ENCODE assay signal across 8 cellular contexts in the genomic region with DNA sequence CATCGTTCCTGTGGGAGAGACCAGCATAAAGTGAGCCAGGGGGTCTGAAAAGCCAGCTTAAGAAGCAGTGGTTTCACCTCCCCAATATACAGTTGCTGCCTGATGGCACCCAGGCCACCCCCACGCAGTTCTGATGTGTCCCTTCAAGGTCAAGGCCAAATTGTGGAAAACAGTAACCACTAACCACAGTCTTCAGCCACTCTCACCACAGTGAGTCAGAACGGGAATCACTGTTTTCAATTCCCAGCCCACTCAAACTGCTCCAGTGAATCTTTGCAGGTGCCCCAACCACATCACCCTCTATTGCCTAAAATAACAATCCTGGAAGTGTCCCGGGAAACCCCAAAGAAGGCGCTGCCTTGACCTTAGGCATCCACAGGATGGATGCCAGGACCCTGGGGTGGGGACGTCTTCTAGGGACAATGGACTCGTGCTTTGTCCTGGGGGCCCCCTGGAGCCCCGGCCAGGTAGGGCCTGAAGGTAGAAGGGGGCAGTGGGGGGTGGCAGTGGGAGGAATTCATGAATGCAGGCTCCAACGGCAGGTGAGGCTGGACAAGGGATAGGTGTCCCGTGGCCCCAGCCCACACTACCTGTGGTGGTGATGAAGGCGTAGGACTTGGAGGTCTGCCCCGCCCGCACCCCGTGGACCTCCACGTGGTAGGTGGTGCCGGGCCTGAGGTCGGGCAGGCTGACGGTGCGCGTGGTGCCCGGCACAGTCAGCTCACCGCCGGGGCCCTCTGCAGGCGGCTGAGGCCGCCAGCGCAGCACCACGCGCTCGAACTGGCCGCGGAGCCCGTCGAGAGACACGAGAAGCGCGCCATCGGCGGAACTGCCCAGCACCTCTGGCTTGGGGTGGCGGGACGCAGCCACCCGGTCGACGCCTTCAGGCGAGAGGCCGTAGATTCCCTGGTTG. TPM values are rescaled to one million over a fixed set of nuclear protein-coding genes. Genes with fewer than 3 reads are reported as not detected.
DNase-seq lines count a peak whose midpoint lies in the region; ATAC-seq and FAIRE-seq lines count a peak whose summit lies in the region.

No MANE protein-coding gene starts in this region.

- ATAC-seq in HG02852 (IDR thresholded peaks at IDR 0.05; ENCODE audit: unreplicated experiment), result peak; percentile 65

- H3K27ac ChIP-seq in adipose tissue (ENCODE audit: low read depth, low read length), result peak overlapping the region; percentile 19

- no peak for FAIRE-seq in urothelium cell line (lab: Jason Lieb, UNC)

- DNase-seq in COLO829 (ENCODE audit: low spot score) (peak; percentile 42), kidney glomerular epithelial cell (lab: John Stamatoyannopoulos, UW) (peak; percentile 88), urothelium cell line (ENCODE audit: low spot score) (peak; percentile 80), C1 segment of cervical spinal cord (lab: John Stamatoyannopoulos, UW) (no peak), NCI-H2029 treated with DMSO at 0.1 percent for 48 hours (lab: John Stamatoyannopoulos, UW) (no peak), SIG-M5 treated with dmso at 0.1 percent for 504 hours (lab: John Stamatoyannopoulos, UW; ENCODE audit: unreplicated experiment) (no peak)

- WGBS in adipose tissue, 3 donors, result 25 to 42% (median 28%) methylated on average over 43 to 45 of the region's 45 CpGs

RNA-seq across cellular contexts. Expression of gene TNXB, which starts 22.2 kb away (rescaled TPM):
- 10 to 100 TPM in 2 of 3 donors, 1 to 10 TPM in 1; 5.3 to 65.0 (median 47.4) TPM for polyA plus RNA-seq in adipose tissue

RNA-seq across cellular contexts. Expression of gene ATF6B, which starts 41.1 kb away (rescaled TPM):
- 10 to 100 TPM; 36.8 to 53.4 (median 38.2) TPM for polyA plus RNA-seq in adipose tissue

RNA-seq across cellular contexts. Expression of gene FKBPL, which starts 43.2 kb away (rescaled TPM):
- polyA plus RNA-seq in adipose tissue, result 1 to 10 TPM; 3.3 to 5.0 (median 4.3) TPM

RNA-seq across cellular contexts. Expression of gene CYP21A2, which starts 48.7 kb away (rescaled TPM):
- polyA plus RNA-seq in adipose tissue, result 1 to 10 TPM in 2 of 3 donors, under 1 TPM in 1; 0.71 to 2.1 (median 1.4) TPM

Comparison
In these comparisons a context has a peak if more than half of its experiments do, and no peak if none do; other contexts are left out.
1. DNase-seq: peak in COLO829 (single experiment), kidney glomerular epithelial cell (single experiment) and urothelium cell line (single experiment); none in C1 segment of cervical spinal cord (0 of 14), NCI-H2029 treated with DMSO at 0.1 percent for 48 hours (single experiment) and SIG-M5 treated with dmso at 0.1 percent for 504 hours (single experiment).